Comparison of ENCODE assay signal across 11 cellular contexts in genomic region chr7:96084880-96085551, GRCh38.
A peak's percentile ranks its signal among the peaks of the same experiment; 100 is the strongest.
DNase-seq lines count a peak whose midpoint lies in the region; ATAC-seq lines count a peak whose summit lies in the region.
"Had no signal": no experiment of that assay in that cellular context is flagged by ENCODE, and none has a peak within 500 bp of the region (broad histone marks: within the 10 kb centered on the region; RNA-seq: fewer than 3 reads in every experiment).

No MANE protein-coding gene starts in this region.

- in situ Hi-C loops in KBM-7 (cut with MboI; ENCODE audit: low pct_unique_long_range_greater_than_20kb, low sequenced_read_pairs), result no loop called here

- no peaks in the 10 kb centered on the region for H3K4me1 Mint-ChIP-seq in stimulated activated naive B cell treated with anti-CD40 and anti-IgM and Interleukin-4, amounts not matched to agents 10 μg/mL and 1 μg/mL and 100 μg/mL, for 72 hours
- H3K4me1 Mint-ChIP-seq: IgD-negative memory B cell had no signal

- no peaks in the 10 kb centered on the region for H3K9me3 Mint-ChIP-seq in stimulated activated naive B cell treated with anti-CD40 and anti-IgM and Interleukin-4, amounts not matched to agents 10 μg/mL and 1 μg/mL and 100 μg/mL, for 72 hours
- H3K9me3 Mint-ChIP-seq: activated CD8-positive, alpha-beta T cell treated with anti-CD3 and anti-CD28 coated beads for 36 hours; IgD-negative memory B cell had no signal

- no peaks in the 10 kb centered on the region for H3K36me3 Mint-ChIP-seq in stimulated activated naive B cell treated with anti-CD40 and anti-IgM and Interleukin-4, amounts not matched to agents 10 μg/mL and 1 μg/mL and 100 μg/mL, for 72 hours
- H3K36me3 Mint-ChIP-seq: IgD-negative memory B cell had no signal

- peaks cover 4 to 12% of the 10 kb centered on the region in 2 donors for H3K27me3 Mint-ChIP-seq in stimulated activated naive B cell treated with anti-CD40 and anti-IgM and Interleukin-4, amounts not matched to agents 10 μg/mL and 1 μg/mL and 100 μg/mL, for 72 hours
- H3K27me3 Mint-ChIP-seq: IgD-negative memory B cell had no signal

- DNase-seq in NOMO-1 (lab: John Stamatoyannopoulos, UW; ENCODE audit: unreplicated experiment in 2 of 2) (peak; percentile 59 to 75), NOMO-1 treated with dmso at 0.1 percent for 144 hours (lab: John Stamatoyannopoulos, UW; ENCODE audit: unreplicated experiment) (no peak), NCI-H226 (peak; percentile 64), dermis blood vessel endothelial cell (peak; percentile 64), KBM-7 (no peak)
- no peak for DNase-seq in stimulated activated naive B cell treated with anti-CD40 and anti-IgM and Interleukin-4, amounts not matched to agents 10 μg/mL and 1 μg/mL and 100 μg/mL, for 72 hours
- DNase-seq: activated CD8-positive, alpha-beta T cell treated with anti-CD3 and anti-CD28 coated beads for 36 hours; SHP77 treated with DMSO at 0.1 percent for 48 hours had no signal

- no peak overlapping the region for H3K4me3 Mint-ChIP-seq in stimulated activated naive B cell treated with anti-CD40 and anti-IgM and Interleukin-4, amounts not matched to agents 10 μg/mL and 1 μg/mL and 100 μg/mL, for 72 hours
- H3K4me3 Mint-ChIP-seq: activated CD8-positive, alpha-beta T cell treated with anti-CD3 and anti-CD28 coated beads for 36 hours; IgD-negative memory B cell had no signal

- peak overlapping the region; percentile 3 for H3K27ac Mint-ChIP-seq in stimulated activated naive B cell treated with anti-CD40 and anti-IgM and Interleukin-4, amounts not matched to agents 10 μg/mL and 1 μg/mL and 100 μg/mL, for 72 hours
- H3K27ac Mint-ChIP-seq: activated CD8-positive, alpha-beta T cell treated with anti-CD3 and anti-CD28 coated beads for 36 hours; IgD-negative memory B cell had no signal

- ATAC-seq in stimulated activated naive B cell treated with anti-CD40 and anti-IgM and Interleukin-4, amounts not matched to agents 10 μg/mL and 1 μg/mL and 100 μg/mL, for 72 hours (replicated peaks), result no peak
- ATAC-seq in HG02885 (IDR thresholded peaks at IDR 0.05; ENCODE audit: poor library complexity, unreplicated experiment), result no peak
- no peak for ATAC-seq in HG03108 (IDR thresholded peaks at IDR 0.05; ENCODE audit: unreplicated experiment)
- ATAC-seq: activated CD8-positive, alpha-beta T cell treated with anti-CD3 and anti-CD28 coated beads for 36 hours had no signal

Comparison
In these comparisons a context has a peak if more than half of its experiments do, and no peak if none do; other contexts are left out.
1. DNase-seq: peak in NOMO-1 (2 of 2), NCI-H226 (single experiment) and dermis blood vessel endothelial cell (single experiment); none in NOMO-1 treated with dmso at 0.1 percent for 144 hours (single experiment), stimulated activated naive B cell treated with anti-CD40 and anti-IgM and Interleukin-4, amounts not matched to agents 10 μg/mL and 1 μg/mL and 100 μg/mL, for 72 hours (single experiment) and KBM-7 (single experiment).